In genomic region chr22:25942989-25943411, GRCh38 we compare ENCODE assay signal across 12 cellular contexts.
A peak's percentile ranks its signal among the peaks of the same experiment; 100 is the strongest.
DNase-seq lines count a peak whose midpoint lies in the region; ATAC-seq and TF ChIP-seq lines count a peak whose summit lies in the region.
"Had no signal": no experiment of that assay in that cellular context is flagged by ENCODE, and none has a peak within 500 bp of the region (broad histone marks: within the 10 kb centered on the region; RNA-seq: fewer than 3 reads in every experiment).

No MANE protein-coding gene starts in this region.

- H3K27me3 ChIP-seq in upper lobe of left lung = no peaks in the 10 kb centered on the region

- TF ChIP-seq EP300 in upper lobe of left lung (IDR thresholded peaks at IDR 0.05) = no peak

- H3K4me1 ChIP-seq in upper lobe of left lung = no peaks in the 10 kb centered on the region
- H3K4me1 ChIP-seq: esophagus squamous epithelium had no signal

- H3K9me3 ChIP-seq in upper lobe of left lung = no peaks in the 10 kb centered on the region
- H3K9me3 ChIP-seq: esophagus squamous epithelium had no signal

- peak; percentile 77 to 80 for ATAC-seq in left cardiac atrium
- ATAC-seq in upper lobe of left lung (ENCODE audit: low FRiP score in 2 of 2) = no peak
- no peak for ATAC-seq in HG03280 (IDR thresholded peaks at IDR 0.05; ENCODE audit: unreplicated experiment)
- ATAC-seq: PC-3 had no signal

- H3K9me3 Mint-ChIP-seq in activated naive CD4-positive, alpha-beta T cell treated with anti-CD3 and anti-CD28 coated beads, Interleukin-2, amount 50 U/mL, for 24 hours = peaks cover 14% of the 10 kb centered on the region
- H3K9me3 Mint-ChIP-seq: activated CD4-positive, alpha-beta T cell treated with anti-CD3 and anti-CD28 coated beads, Interleukin-2, amount 10 ng/mL, durations not matched to agents 7 days and 5 days had no signal

- no peak for TF ChIP-seq CTCF in upper lobe of left lung (IDR thresholded peaks at IDR 0.05)

- peaks cover 12% of the 10 kb centered on the region for H3K27me3 Mint-ChIP-seq in activated naive CD4-positive, alpha-beta T cell treated with anti-CD3 and anti-CD28 coated beads, Interleukin-2, amount 50 U/mL, for 24 hours

- no peak for DNase-seq in activated naive CD4-positive, alpha-beta T cell (lab: John Stamatoyannopoulos, UW)
- DNase-seq in NCI-H774 (lab: John Stamatoyannopoulos, UW) = peak; percentile 70
- DNase-seq in left cardiac atrium = peak; percentile 40
- DNase-seq in superior temporal gyrus (ENCODE audit: extremely low spot score) = peak; percentile 69
- no peak for DNase-seq in upper lobe of left lung
- DNase-seq in activated CD4-positive, CD25-positive, alpha-beta regulatory T cell (lab: John Stamatoyannopoulos, UW) = no peak
- DNase-seq: activated CD4-positive, alpha-beta T cell treated with anti-CD3 and anti-CD28 coated beads, Interleukin-2, amount 10 ng/mL, durations not matched to agents 7 days and 5 days; aorta; esophagus squamous epithelium; PC-3 had no signal

- H3K36me3 Mint-ChIP-seq in activated naive CD4-positive, alpha-beta T cell treated with anti-CD3 and anti-CD28 coated beads, Interleukin-2, amount 50 U/mL, for 24 hours = no peaks in the 10 kb centered on the region

- H3K4me1 Mint-ChIP-seq in activated naive CD4-positive, alpha-beta T cell treated with anti-CD3 and anti-CD28 coated beads, Interleukin-2, amount 50 U/mL, for 24 hours = no peaks in the 10 kb centered on the region
- H3K4me1 Mint-ChIP-seq: activated CD4-positive, alpha-beta T cell treated with anti-CD3 and anti-CD28 coated beads, Interleukin-2, amount 10 ng/mL, durations not matched to agents 7 days and 5 days had no signal

- WGBS in upper lobe of left lung, 2 donors = 28 to 36% methylated on average over 9 of the region's 9 CpGs

- intact Hi-C loops in left cardiac atrium (cut with DNase I) = no loop called here

- no peaks in the 10 kb centered on the region for H3K36me3 ChIP-seq in upper lobe of left lung
- H3K36me3 ChIP-seq: esophagus squamous epithelium had no signal

- H3K27ac Mint-ChIP-seq in activated naive CD4-positive, alpha-beta T cell treated with anti-CD3 and anti-CD28 coated beads, Interleukin-2, amount 50 U/mL, for 24 hours = peak overlapping the region; percentile 31
- H3K27ac Mint-ChIP-seq: activated CD4-positive, alpha-beta T cell treated with anti-CD3 and anti-CD28 coated beads, Interleukin-2, amount 10 ng/mL, durations not matched to agents 7 days and 5 days had no signal

- no peak overlapping the region for H3K27ac ChIP-seq in upper lobe of left lung
- H3K27ac ChIP-seq: esophagus squamous epithelium had no signal

- no peak overlapping the region for H3K4me3 Mint-ChIP-seq in activated naive CD4-positive, alpha-beta T cell treated with anti-CD3 and anti-CD28 coated beads, Interleukin-2, amount 50 U/mL, for 24 hours
- H3K4me3 Mint-ChIP-seq: activated CD4-positive, alpha-beta T cell treated with anti-CD3 and anti-CD28 coated beads, Interleukin-2, amount 10 ng/mL, durations not matched to agents 7 days and 5 days had no signal

- no peak for TF ChIP-seq POLR2A in upper lobe of left lung (IDR thresholded peaks at IDR 0.05)

- no peak overlapping the region for H3K4me3 ChIP-seq in upper lobe of left lung
- H3K4me3 ChIP-seq: esophagus squamous epithelium had no signal

Comparison
In these comparisons a context has a peak if more than half of its experiments do, and no peak if none do; other contexts are left out.
1. DNase-seq: peak in NCI-H774 (single experiment), left cardiac atrium (single experiment) and superior temporal gyrus (single experiment); none in activated naive CD4-positive, alpha-beta T cell (0 of 4), upper lobe of left lung (0 of 2) and activated CD4-positive, CD25-positive, alpha-beta regulatory T cell (0 of 4).
2. ATAC-seq: peak in left cardiac atrium (2 of 2); none in upper lobe of left lung (0 of 2) and HG03280 (single experiment).